Comparison of ENCODE assay signal across 10 cellular contexts in the genomic region with DNA sequence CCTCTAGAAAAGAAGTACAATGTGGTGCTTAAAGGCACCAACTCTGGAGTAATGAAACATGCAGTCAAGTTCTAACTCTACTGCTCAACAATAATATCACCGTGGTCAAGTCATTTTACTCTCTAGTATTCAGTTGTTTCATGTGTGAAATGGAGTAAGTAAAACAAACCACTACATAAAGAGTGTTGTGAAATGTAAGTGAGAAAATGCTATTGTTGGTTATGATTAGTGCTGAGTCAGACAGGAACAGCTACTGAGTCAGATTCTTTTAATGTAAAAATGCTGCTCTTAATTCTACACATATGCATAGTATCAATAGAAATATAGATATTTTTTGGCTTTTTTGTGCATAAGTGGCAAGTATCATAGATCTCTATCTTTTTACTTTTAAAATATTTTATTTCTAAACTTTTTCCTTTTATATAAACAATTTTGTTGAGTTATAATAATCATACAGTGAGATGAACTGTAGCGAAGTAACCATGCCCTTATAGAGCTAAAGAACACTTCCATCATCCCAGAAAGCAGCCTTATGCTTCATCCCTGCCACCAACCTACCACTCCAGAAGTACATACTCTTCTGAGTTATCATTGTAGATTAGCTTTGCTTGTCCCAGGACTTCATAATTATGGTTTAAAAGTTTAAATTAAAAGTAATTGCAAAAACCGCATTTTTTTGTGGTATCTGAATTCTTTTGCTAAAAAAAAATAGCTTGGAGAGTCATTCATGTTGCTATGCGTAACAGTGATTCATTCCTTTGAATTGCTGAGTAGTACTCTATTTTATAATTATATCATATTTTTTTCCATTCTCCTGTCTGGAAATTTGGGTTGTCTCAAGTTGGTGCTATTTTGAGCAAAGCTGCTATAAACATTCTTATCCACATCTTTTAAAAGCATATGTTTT.
DNase-seq lines count a peak whose midpoint lies in the region; ATAC-seq and TF ChIP-seq lines count a peak whose summit lies in the region.
"Had no signal": no experiment of that assay in that cellular context is flagged by ENCODE, and none has a peak within 500 bp of the region (broad histone marks: within the 10 kb centered on the region; RNA-seq: fewer than 3 reads in every experiment).

No MANE protein-coding gene starts in this region.

- H3K36me3 Mint-ChIP-seq in natural killer cell treated with Interleukin-12 subunit alpha and Interleukin-12 subunit beta and Interleukin-15 and Interleukin-18, amount 100 ng/mL, for 72 hours = peaks cover 6% of the 10 kb centered on the region
- H3K36me3 Mint-ChIP-seq in natural killer cell = no peaks in the 10 kb centered on the region

- ATAC-seq in natural killer cell treated with Interleukin-12 subunit alpha and Interleukin-12 subunit beta and Interleukin-15 and Interleukin-18, amount 100 ng/mL, for 72 hours = peak; percentile 71 to 80
- ATAC-seq in natural killer cell (no peak), thoracic aorta (ENCODE audit: insufficient number of reproducible peaks, low FRiP score, low read depth) (no peak)

- H3K4me1 Mint-ChIP-seq in natural killer cell treated with Interleukin-12 subunit alpha and Interleukin-12 subunit beta and Interleukin-15 and Interleukin-18, amount 100 ng/mL, for 72 hours (ENCODE audit: low read depth in 2 of 2) = no peaks in the 10 kb centered on the region
- H3K4me1 Mint-ChIP-seq in natural killer cell = no peaks in the 10 kb centered on the region

- H3K4me3 ChIP-seq in cardiac fibroblast (replicated peaks in 1 of 2; ENCODE audit: low read depth in 2 of 2, low read length in 2 of 2) (no peak overlapping the region), thoracic aorta (no peak overlapping the region)
- H3K4me3 ChIP-seq: BLaER1 had no signal

- no peak overlapping the region for H3K27ac Mint-ChIP-seq in natural killer cell treated with Interleukin-12 subunit alpha and Interleukin-12 subunit beta and Interleukin-15 and Interleukin-18, amount 100 ng/mL, for 72 hours
- H3K27ac Mint-ChIP-seq in natural killer cell = no peak overlapping the region
- H3K27ac Mint-ChIP-seq: T-helper 2 cell treated with Interferon-gamma antibody and Interleukin-4, amounts not matched to agents 5 μg/mL and 100 μg/mL, for 36 hours had no signal

- no peaks in the 10 kb centered on the region for H3K36me3 ChIP-seq in thoracic aorta

- intact Hi-C loops in natural killer cell (cut with micrococcal nuclease) = no loop called here

- no peak for DNase-seq in natural killer cell treated with Interleukin-12 subunit alpha and Interleukin-12 subunit beta and Interleukin-15 and Interleukin-18, amount 100 ng/mL, for 72 hours (ENCODE audit: low spot score)
- DNase-seq in natural killer cell = no peak
- DNase-seq in HT1080 (ENCODE audit: low read depth) = peak; percentile 87
- DNase-seq in cardiac fibroblast (ENCODE audit: low read depth in 2 of 2) = peak; percentile 63 to 85
- DNase-seq in thoracic aorta (ENCODE audit: low spot score) = no peak
- no peak for DNase-seq in T-helper 9 cell
- DNase-seq in NCI-H2227 (lab: John Stamatoyannopoulos, UW; ENCODE audit: unreplicated experiment) = no peak
- DNase-seq in activated naive CD4-positive, alpha-beta T cell (lab: John Stamatoyannopoulos, UW) = no peak

- H3K27me3 ChIP-seq in thoracic aorta (replicated peaks; ENCODE audit: insufficient read depth) = no peaks in the 10 kb centered on the region
- H3K27me3 ChIP-seq: BLaER1 had no signal

- H3K27ac ChIP-seq in thoracic aorta = peak overlapping the region; percentile 42 to 47
- H3K27ac ChIP-seq: BLaER1 had no signal

- no peak overlapping the region for H3K4me3 Mint-ChIP-seq in natural killer cell treated with Interleukin-12 subunit alpha and Interleukin-12 subunit beta and Interleukin-15 and Interleukin-18, amount 100 ng/mL, for 72 hours
- no peak overlapping the region for H3K4me3 Mint-ChIP-seq in natural killer cell
- H3K4me3 Mint-ChIP-seq: T-helper 2 cell treated with Interferon-gamma antibody and Interleukin-4, amounts not matched to agents 5 μg/mL and 100 μg/mL, for 36 hours had no signal

- H3K27me3 Mint-ChIP-seq in natural killer cell treated with Interleukin-12 subunit alpha and Interleukin-12 subunit beta and Interleukin-15 and Interleukin-18, amount 100 ng/mL, for 72 hours = no peaks in the 10 kb centered on the region
- H3K27me3 Mint-ChIP-seq in natural killer cell (ENCODE audit: low read depth in 2 of 2) = no peaks in the 10 kb centered on the region

- peaks cover 3% of the 10 kb centered on the region for H3K9me3 Mint-ChIP-seq in natural killer cell treated with Interleukin-12 subunit alpha and Interleukin-12 subunit beta and Interleukin-15 and Interleukin-18, amount 100 ng/mL, for 72 hours
- peaks cover 2 to 4% of the 10 kb centered on the region in 2 donors for H3K9me3 Mint-ChIP-seq in natural killer cell

- peaks cover 3% of the 10 kb centered on the region for H3K9me3 ChIP-seq in thoracic aorta

- TF ChIP-seq CTCF in natural killer cell (IDR thresholded peaks at IDR 0.05) = no peak
- no peak for TF ChIP-seq CTCF in cardiac fibroblast (IDR thresholded peaks at IDR 0.05; ENCODE audit: low read depth, low read length)
- TF ChIP-seq CTCF in thoracic aorta (IDR thresholded peaks at IDR 0.05) = no peak

- peaks cover 17 to 39% of the 10 kb centered on the region in 2 donors for H3K4me1 ChIP-seq in thoracic aorta (ENCODE audit: control insufficient read depth in 1 of 2, low read depth in 2 of 2)

Comparison
In these comparisons a context has a peak if more than half of its experiments do, and no peak if none do; other contexts are left out.
1. ATAC-seq: peak in natural killer cell treated with Interleukin-12 subunit alpha and Interleukin-12 subunit beta and Interleukin-15 and Interleukin-18, amount 100 ng/mL, for 72 hours (2 of 2); none in natural killer cell (0 of 3) and thoracic aorta (single experiment).
2. DNase-seq: peak in HT1080 (single experiment) and cardiac fibroblast (2 of 2); none in natural killer cell treated with Interleukin-12 subunit alpha and Interleukin-12 subunit beta and Interleukin-15 and Interleukin-18, amount 100 ng/mL, for 72 hours (single experiment), natural killer cell (single experiment), thoracic aorta (single experiment), T-helper 9 cell (single experiment), NCI-H2227 (single experiment) and activated naive CD4-positive, alpha-beta T cell (0 of 4).